ENCODE assay signal across 8 cellular contexts in genomic region chr15:70140543-70141375, GRCh38. TPM values are rescaled to one million over a fixed set of nuclear protein-coding genes. Genes with fewer than 3 reads are reported as not detected.
A peak's percentile ranks its signal among the peaks of the same experiment; 100 is the strongest.
DNase-seq lines count a peak whose midpoint lies in the region; ATAC-seq and TF ChIP-seq lines count a peak whose summit lies in the region.

No MANE protein-coding gene starts in this region.

- ATAC-seq in lower lobe of right lung (peak; percentile 86 to 88), GM18505 (IDR thresholded peaks at IDR 0.05; ENCODE audit: unreplicated experiment) (no peak)

- TF ChIP-seq CTCF in GM13977 (IDR thresholded peaks at IDR 0.05; ENCODE audit: extremely low read depth, insufficient read depth, missing control alignments) (no peak), lower lobe of right lung (IDR thresholded peaks at IDR 0.05) (no peak)

- H3K27ac ChIP-seq in lower lobe of right lung = no peak overlapping the region

- no peak for TF ChIP-seq POLR2A in GM18505 (IDR thresholded peaks at IDR 0.05; ENCODE audit: borderline replicate concordance, extremely low read depth, insufficient read depth, insufficient read length)

- DNase-seq in GM13977 (ENCODE audit: low spot score) = peak; percentile 50
- peak; percentile 60 to 68 for DNase-seq in NOMO-1 (lab: John Stamatoyannopoulos, UW; ENCODE audit: unreplicated experiment in 2 of 2)
- peak; percentile 63 for DNase-seq in astrocyte of the hippocampus (ENCODE audit: low read depth, low spot score)
- peak; percentile 75 for DNase-seq in lower lobe of right lung
- no peak for DNase-seq in nucleus accumbens (lab: John Stamatoyannopoulos, UW)
- no peak for DNase-seq in posterior cingulate gyrus
- DNase-seq in NK-92 treated with Interleukin-12 subunit alpha and Interleukin-12 subunit beta, amount 100 ng/mL, for 24 hours (lab: John Stamatoyannopoulos, UW) = no peak

- intact Hi-C loops in lower lobe of right lung (cut with DNase I) (no loop called here), posterior cingulate gyrus (cut with DNase I) (no loop called here)

- no peaks in the 10 kb centered on the region for H3K9me3 ChIP-seq in lower lobe of right lung

- peaks cover 40% of the 10 kb centered on the region for H3K4me1 ChIP-seq in lower lobe of right lung

- peak overlapping the region; percentile 24 for H3K4me3 ChIP-seq in lower lobe of right lung

- no peaks in the 10 kb centered on the region for H3K36me3 ChIP-seq in lower lobe of right lung

- no peaks in the 10 kb centered on the region for H3K27me3 ChIP-seq in lower lobe of right lung (ENCODE audit: low read depth)

- in situ Hi-C loops in GM13977 (cut with MboI; ENCODE audit: low pct_unique_long_range_greater_than_20kb, low sequenced_read_pairs, unreplicated experiment) = no loop called here

RNA-seq across cellular contexts. Expression of gene TLE3, which starts 43.0 kb away (rescaled TPM):
- 63.7 TPM for total RNA-seq in lower lobe of right lung

Comparison
In these comparisons a context has a peak if more than half of its experiments do, and no peak if none do; other contexts are left out.
1. DNase-seq: peak in GM13977 (single experiment), NOMO-1 (2 of 2), astrocyte of the hippocampus (single experiment) and lower lobe of right lung (single experiment); none in nucleus accumbens (0 of 56), posterior cingulate gyrus (0 of 10) and NK-92 treated with Interleukin-12 subunit alpha and Interleukin-12 subunit beta, amount 100 ng/mL, for 24 hours (single experiment).